In genomic region chr2:26735883-26736588, GRCh38 we compare ENCODE assay signal across 1 cellular context.
TF ChIP-seq lines count a peak whose summit lies in the region.

No MANE protein-coding gene starts in this region.

TF ChIP-seq in HepG2, 621 proteins besides CTCF, POLR2A, EP300 and RAD21 (continued from another document):
- TF ChIP-seq LCORL (IDR thresholded peaks at IDR 0.05) = no peak; the same call in 1 of the 2 replicates
- peak; percentile 81 for TF ChIP-seq LCORL (CRISPR knock-in tag; IDR thresholded peaks at IDR 0.05)
- TF ChIP-seq ESRRA (CRISPR knock-in tag; IDR thresholded peaks at IDR 0.05; ENCODE audit: low read depth) = peak; percentile 97
- TF ChIP-seq BCL6 (CRISPR knock-in tag; IDR thresholded peaks at IDR 0.05) = peak; percentile 90
- TF ChIP-seq FOXP1 (IDR thresholded peaks at IDR 0.05) = no peak
- TF ChIP-seq FOXP1 (CRISPR knock-in tag; IDR thresholded peaks at IDR 0.05) = peak; percentile 64
- TF ChIP-seq ZNF207 (IDR thresholded peaks at IDR 0.05; ENCODE audit: borderline replicate concordance) = no peak
- TF ChIP-seq REXO4 (CRISPR knock-in tag; IDR thresholded peaks at IDR 0.05; ENCODE audit: borderline replicate concordance) = no peak
- TF ChIP-seq HIVEP1 (CRISPR knock-in tag; IDR thresholded peaks at IDR 0.05) = no peak
- TF ChIP-seq HNF4G (IDR thresholded peaks at IDR 0.05; ENCODE audit: borderline replicate concordance, low read depth, low read length) = peak; percentile 48
- TF ChIP-seq HNF4G (CRISPR knock-in tag; IDR thresholded peaks at IDR 0.05; ENCODE audit: borderline replicate concordance, low read depth) = peak; percentile 92; the same call in 1 of the 2 replicates
- TF ChIP-seq HNF4A (CRISPR knock-in tag; IDR thresholded peaks at IDR 0.05) = peak; percentile 68
- TF ChIP-seq, protein P1, sequence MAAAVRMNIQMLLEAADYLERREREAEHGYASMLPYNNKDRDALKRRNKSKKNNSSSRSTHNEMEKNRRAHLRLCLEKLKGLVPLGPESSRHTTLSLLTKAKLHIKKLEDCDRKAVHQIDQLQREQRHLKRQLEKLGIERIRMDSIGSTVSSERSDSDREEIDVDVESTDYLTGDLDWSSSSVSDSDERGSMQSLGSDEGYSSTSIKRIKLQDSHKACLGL (CRISPR knock-in tag; IDR thresholded peaks at IDR 0.05) = no peak
- peak; percentile 85 for TF ChIP-seq SOX13 (IDR thresholded peaks at IDR 0.05)
- peak in 1 of 2 experiments; percentile 86; a peak in 2 of 4 replicates for TF ChIP-seq SOX13 (CRISPR knock-in tag; conservative IDR thresholded peaks at IDR 0.05 in 1 of 2, IDR thresholded peaks at IDR 0.05 in 1 of 2)
- TF ChIP-seq MXI1 (IDR thresholded peaks at IDR 0.05; ENCODE audit: borderline replicate concordance, low read depth, low read length) = no peak
- no peak for TF ChIP-seq SMAD1 (CRISPR knock-in tag; IDR thresholded peaks at IDR 0.05; ENCODE audit: borderline replicate concordance, low read depth)
- peak; percentile 96 for TF ChIP-seq ZNF317 (CRISPR knock-in tag; IDR thresholded peaks at IDR 0.05)
- peak; percentile 92 for TF ChIP-seq RXRA (CRISPR knock-in tag; IDR thresholded peaks at IDR 0.05)
- TF ChIP-seq TARDBP (CRISPR knock-in tag; IDR thresholded peaks at IDR 0.05) = peak; percentile 85; the same call in 1 of the 2 replicates
- TF ChIP-seq ZBTB38 (CRISPR knock-in tag; IDR thresholded peaks at IDR 0.05) = 0 out of 2 replicates have a peak, but pooled peaks have one; percentile 45
- TF ChIP-seq SALL1 (CRISPR knock-in tag; IDR thresholded peaks at IDR 0.05) = peak; percentile 92
- no peak for TF ChIP-seq GABPA (IDR thresholded peaks at IDR 0.05; ENCODE audit: low read depth, low read length)
- TF ChIP-seq GABPA (CRISPR knock-in tag; IDR thresholded peaks at IDR 0.05; ENCODE audit: low read depth) = peak; percentile 62; the same call in 1 of the 2 replicates
- TF ChIP-seq ZNF605 (CRISPR knock-in tag; IDR thresholded peaks at IDR 0.05) = peak; percentile 57; the same call in 1 of the 2 replicates
- peak; percentile 70; the same call in 1 of the 2 replicates for TF ChIP-seq ZNF878 (CRISPR knock-in tag; IDR thresholded peaks at IDR 0.05)
- peak; percentile 98 for TF ChIP-seq SOX5 (CRISPR knock-in tag; IDR thresholded peaks at IDR 0.05; ENCODE audit: borderline replicate concordance)
- no peak for TF ChIP-seq ZNF775 (CRISPR knock-in tag; IDR thresholded peaks at IDR 0.05; ENCODE audit: borderline replicate concordance)
- no peak for TF ChIP-seq ZNF607 (CRISPR knock-in tag; IDR thresholded peaks at IDR 0.05; ENCODE audit: borderline replicate concordance)
- TF ChIP-seq, protein P2, sequence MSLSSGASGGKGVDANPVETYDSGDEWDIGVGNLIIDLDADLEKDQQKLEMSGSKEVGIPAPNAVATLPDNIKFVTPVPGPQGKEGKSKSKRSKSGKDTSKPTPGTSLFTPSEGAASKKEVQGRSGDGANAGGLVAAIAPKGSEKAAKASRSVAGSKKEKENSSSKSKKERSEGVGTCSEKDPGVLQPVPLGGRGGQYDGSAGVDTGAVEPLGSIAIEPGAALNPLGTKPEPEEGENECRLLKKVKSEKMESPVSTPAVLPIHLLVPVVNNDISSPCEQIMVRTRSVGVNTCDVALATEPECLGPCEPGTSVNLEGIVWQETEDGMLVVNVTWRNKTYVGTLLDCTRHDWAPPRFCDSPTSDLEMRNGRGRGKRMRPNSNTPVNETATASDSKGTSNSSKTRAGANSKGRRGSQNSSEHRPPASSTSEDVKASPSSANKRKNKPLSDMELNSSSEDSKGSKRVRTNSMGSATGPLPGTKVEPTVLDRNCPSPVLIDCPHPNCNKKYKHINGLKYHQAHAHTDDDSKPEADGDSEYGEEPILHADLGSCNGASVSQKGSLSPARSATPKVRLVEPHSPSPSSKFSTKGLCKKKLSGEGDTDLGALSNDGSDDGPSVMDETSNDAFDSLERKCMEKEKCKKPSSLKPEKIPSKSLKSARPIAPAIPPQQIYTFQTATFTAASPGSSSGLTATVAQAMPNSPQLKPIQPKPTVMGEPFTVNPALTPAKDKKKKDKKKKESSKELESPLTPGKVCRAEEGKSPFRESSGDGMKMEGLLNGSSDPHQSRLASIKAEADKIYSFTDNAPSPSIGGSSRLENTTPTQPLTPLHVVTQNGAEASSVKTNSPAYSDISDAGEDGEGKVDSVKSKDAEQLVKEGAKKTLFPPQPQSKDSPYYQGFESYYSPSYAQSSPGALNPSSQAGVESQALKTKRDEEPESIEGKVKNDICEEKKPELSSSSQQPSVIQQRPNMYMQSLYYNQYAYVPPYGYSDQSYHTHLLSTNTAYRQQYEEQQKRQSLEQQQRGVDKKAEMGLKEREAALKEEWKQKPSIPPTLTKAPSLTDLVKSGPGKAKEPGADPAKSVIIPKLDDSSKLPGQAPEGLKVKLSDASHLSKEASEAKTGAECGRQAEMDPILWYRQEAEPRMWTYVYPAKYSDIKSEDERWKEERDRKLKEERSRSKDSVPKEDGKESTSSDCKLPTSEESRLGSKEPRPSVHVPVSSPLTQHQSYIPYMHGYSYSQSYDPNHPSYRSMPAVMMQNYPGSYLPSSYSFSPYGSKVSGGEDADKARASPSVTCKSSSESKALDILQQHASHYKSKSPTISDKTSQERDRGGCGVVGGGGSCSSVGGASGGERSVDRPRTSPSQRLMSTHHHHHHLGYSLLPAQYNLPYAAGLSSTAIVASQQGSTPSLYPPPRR (CRISPR knock-in tag; IDR thresholded peaks at IDR 0.05; ENCODE audit: borderline replicate concordance) = peak; percentile 64; the same call in 1 of the 2 replicates
- TF ChIP-seq SAP130 (CRISPR knock-in tag; IDR thresholded peaks at IDR 0.05; ENCODE audit: low read depth) = peak; percentile 64
- TF ChIP-seq STAG1 (CRISPR knock-in tag; IDR thresholded peaks at IDR 0.05) = peak; percentile 51
- TF ChIP-seq, protein P3, sequence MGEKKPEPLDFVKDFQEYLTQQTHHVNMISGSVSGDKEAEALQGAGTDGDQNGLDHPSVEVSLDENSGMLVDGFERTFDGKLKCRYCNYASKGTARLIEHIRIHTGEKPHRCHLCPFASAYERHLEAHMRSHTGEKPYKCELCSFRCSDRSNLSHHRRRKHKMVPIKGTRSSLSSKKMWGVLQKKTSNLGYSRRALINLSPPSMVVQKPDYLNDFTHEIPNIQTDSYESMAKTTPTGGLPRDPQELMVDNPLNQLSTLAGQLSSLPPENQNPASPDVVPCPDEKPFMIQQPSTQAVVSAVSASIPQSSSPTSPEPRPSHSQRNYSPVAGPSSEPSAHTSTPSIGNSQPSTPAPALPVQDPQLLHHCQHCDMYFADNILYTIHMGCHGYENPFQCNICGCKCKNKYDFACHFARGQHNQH (CRISPR knock-in tag; IDR thresholded peaks at IDR 0.05) = peak; percentile 61
- TF ChIP-seq, protein P4, sequence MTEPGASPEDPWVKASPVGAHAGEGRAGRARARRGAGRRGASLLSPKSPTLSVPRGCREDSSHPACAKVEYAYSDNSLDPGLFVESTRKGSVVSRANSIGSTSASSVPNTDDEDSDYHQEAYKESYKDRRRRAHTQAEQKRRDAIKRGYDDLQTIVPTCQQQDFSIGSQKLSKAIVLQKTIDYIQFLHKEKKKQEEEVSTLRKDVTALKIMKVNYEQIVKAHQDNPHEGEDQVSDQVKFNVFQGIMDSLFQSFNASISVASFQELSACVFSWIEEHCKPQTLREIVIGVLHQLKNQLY (CRISPR knock-in tag; IDR thresholded peaks at IDR 0.05) = peak; percentile 65; the same call in 1 of the 2 replicates
- no peak for TF ChIP-seq NRL (CRISPR knock-in tag; IDR thresholded peaks at IDR 0.05; ENCODE audit: borderline replicate concordance)
- TF ChIP-seq ZNF17 (CRISPR knock-in tag; IDR thresholded peaks at IDR 0.05) = no peak
- peak; percentile 87; the same call in 1 of the 2 replicates for TF ChIP-seq ZBTB20 (CRISPR knock-in tag; IDR thresholded peaks at IDR 0.05; ENCODE audit: borderline replicate concordance, low read depth)
- TF ChIP-seq HDAC1 (CRISPR knock-in tag; IDR thresholded peaks at IDR 0.05) = peak; percentile 63; the same call in 1 of the 2 replicates
- TF ChIP-seq ZBTB7B (CRISPR knock-in tag; IDR thresholded peaks at IDR 0.05) = peak; percentile 53; the same call in 1 of the 2 replicates
- no peak for TF ChIP-seq ZNF816 (CRISPR knock-in tag; IDR thresholded peaks at IDR 0.05; ENCODE audit: borderline replicate concordance)
- TF ChIP-seq, protein P5, sequence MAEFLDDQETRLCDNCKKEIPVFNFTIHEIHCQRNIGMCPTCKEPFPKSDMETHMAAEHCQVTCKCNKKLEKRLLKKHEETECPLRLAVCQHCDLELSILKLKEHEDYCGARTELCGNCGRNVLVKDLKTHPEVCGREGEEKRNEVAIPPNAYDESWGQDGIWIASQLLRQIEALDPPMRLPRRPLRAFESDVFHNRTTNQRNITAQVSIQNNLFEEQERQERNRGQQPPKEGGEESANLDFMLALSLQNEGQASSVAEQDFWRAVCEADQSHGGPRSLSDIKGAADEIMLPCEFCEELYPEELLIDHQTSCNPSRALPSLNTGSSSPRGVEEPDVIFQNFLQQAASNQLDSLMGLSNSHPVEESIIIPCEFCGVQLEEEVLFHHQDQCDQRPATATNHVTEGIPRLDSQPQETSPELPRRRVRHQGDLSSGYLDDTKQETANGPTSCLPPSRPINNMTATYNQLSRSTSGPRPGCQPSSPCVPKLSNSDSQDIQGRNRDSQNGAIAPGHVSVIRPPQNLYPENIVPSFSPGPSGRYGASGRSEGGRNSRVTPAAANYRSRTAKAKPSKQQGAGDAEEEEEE (CRISPR knock-in tag; IDR thresholded peaks at IDR 0.05; ENCODE audit: borderline replicate concordance) = 0 out of 2 replicates have a peak, but pooled peaks have one; percentile 58
- TF ChIP-seq NR2F1 (CRISPR knock-in tag; IDR thresholded peaks at IDR 0.05) = peak; percentile 91 to 96
- TF ChIP-seq ZFP36L1 (CRISPR knock-in tag; IDR thresholded peaks at IDR 0.05) = peak; percentile 76; the same call in 1 of the 2 replicates
- TF ChIP-seq SOX6 (IDR thresholded peaks at IDR 0.05) = no peak
- peak; percentile 97 for TF ChIP-seq SOX6 (CRISPR knock-in tag; IDR thresholded peaks at IDR 0.05)
- peak; percentile 60; the same call in 1 of the 2 replicates for TF ChIP-seq TFE3 (CRISPR knock-in tag; IDR thresholded peaks at IDR 0.05)
- 0 out of 2 replicates have a peak, but pooled peaks have one; percentile 16 for TF ChIP-seq HOXA3 (CRISPR knock-in tag; IDR thresholded peaks at IDR 0.05)
- no peak for TF ChIP-seq MAZ (IDR thresholded peaks at IDR 0.05; ENCODE audit: borderline replicate concordance, low read depth, low read length)
- peak; percentile 35; the same call in 1 of the 2 replicates for TF ChIP-seq MAZ (CRISPR knock-in tag; IDR thresholded peaks at IDR 0.05; ENCODE audit: low read depth)
- 0 out of 2 replicates have a peak, but pooled peaks have one; percentile 40 for TF ChIP-seq HNRNPL (IDR thresholded peaks at IDR 0.05; ENCODE audit: low read depth, low read length)
- no peak for TF ChIP-seq ZNF343 (CRISPR knock-in tag; IDR thresholded peaks at IDR 0.05)
- TF ChIP-seq, protein P6, sequence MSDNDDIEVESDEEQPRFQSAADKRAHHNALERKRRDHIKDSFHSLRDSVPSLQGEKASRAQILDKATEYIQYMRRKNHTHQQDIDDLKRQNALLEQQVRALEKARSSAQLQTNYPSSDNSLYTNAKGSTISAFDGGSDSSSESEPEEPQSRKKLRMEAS (IDR thresholded peaks at IDR 0.05) = peak; percentile 64
